8 cellular contexts compared by ENCODE assay signal in genomic region chr1:226690460-226690982, GRCh38. TPM values are rescaled to one million over a fixed set of nuclear protein-coding genes. Genes with fewer than 3 reads are reported as not detected.
A peak's percentile ranks its signal among the peaks of the same experiment; 100 is the strongest.
DNase-seq lines count a peak whose midpoint lies in the region; ATAC-seq and TF ChIP-seq lines count a peak whose summit lies in the region.

No MANE protein-coding gene starts in this region.

- peak; percentile 79 for DNase-seq in DMS79 treated with DMSO at 0.1 percent for 48 hours (lab: John Stamatoyannopoulos, UW)
- DNase-seq in Peyer's patch = no peak
- DNase-seq in coronary artery (ENCODE audit: low spot score) = no peak

- TF ChIP-seq POLR2A in Peyer's patch (IDR thresholded peaks at IDR 0.05) = no peak
- no peak for TF ChIP-seq POLR2A in GM18505 (IDR thresholded peaks at IDR 0.05; ENCODE audit: borderline replicate concordance, extremely low read depth, insufficient read depth, insufficient read length)

- no peak overlapping the region for H3K4me3 ChIP-seq in Peyer's patch
- H3K4me3 ChIP-seq in coronary artery = no peak overlapping the region
- no peak overlapping the region for H3K4me3 ChIP-seq in parathyroid adenoma (ENCODE audit: low read depth, low read length)

- H2AFZ ChIP-seq in parathyroid adenoma = no peak overlapping the region

- no peak overlapping the region for H3K4me2 ChIP-seq in parathyroid adenoma (ENCODE audit: low read length)

- ATAC-seq in GM19452 (IDR thresholded peaks at IDR 0.05; ENCODE audit: unreplicated experiment) = no peak
- no peak for ATAC-seq in HG03460 (IDR thresholded peaks at IDR 0.05; ENCODE audit: unreplicated experiment)
- no peak for ATAC-seq in GM18505 (IDR thresholded peaks at IDR 0.05; ENCODE audit: unreplicated experiment)
- no peak for ATAC-seq in HG03520 (IDR thresholded peaks at IDR 0.05; ENCODE audit: unreplicated experiment)

- H3K27ac ChIP-seq in Peyer's patch (peak overlapping the region in 3 of 4 donors; percentile 52 to 71 (median 64)), coronary artery (peak overlapping the region; percentile 46 to 53), parathyroid adenoma (peak overlapping the region; percentile 2)

- no peaks in the 10 kb centered on the region for H3K36me3 ChIP-seq in Peyer's patch
- no peaks in the 10 kb centered on the region for H3K36me3 ChIP-seq in parathyroid adenoma (ENCODE audit: control insufficient read depth, insufficient read depth, low read length)

- H3K79me2 ChIP-seq in parathyroid adenoma = no peaks in the 10 kb centered on the region

- H3K4me1 ChIP-seq in Peyer's patch = peaks cover 0 to 41% (median 11%) of the 10 kb centered on the region in 4 donors
- H3K4me1 ChIP-seq in parathyroid adenoma = no peaks in the 10 kb centered on the region

- no peak overlapping the region for H3K9ac ChIP-seq in parathyroid adenoma

- no peaks in the 10 kb centered on the region for H3K9me3 ChIP-seq in Peyer's patch
- H3K9me3 ChIP-seq in parathyroid adenoma (ENCODE audit: control insufficient read depth, low read length) = no peaks in the 10 kb centered on the region

- no peaks in the 10 kb centered on the region for H3K27me3 ChIP-seq in Peyer's patch
- no peaks in the 10 kb centered on the region for H3K27me3 ChIP-seq in parathyroid adenoma (ENCODE audit: control insufficient read depth, insufficient read depth, low read length)

- TF ChIP-seq CTCF in Peyer's patch (IDR thresholded peaks at IDR 0.05) = no peak
- TF ChIP-seq CTCF in coronary artery (IDR thresholded peaks at IDR 0.05) = no peak
- no peak for TF ChIP-seq CTCF in parathyroid adenoma (IDR thresholded peaks at IDR 0.05)

RNA-seq across cellular contexts. Expression of gene ITPKB, which starts 48.6 kb away (rescaled TPM):
- 10 to 100 TPM in 3 of 4 donors, 1 to 10 TPM in 1; 9.5 to 36.3 (median 23.0) TPM for total RNA-seq in Peyer's patch

Comparison
In these comparisons a context has a peak if more than half of its experiments do, and no peak if none do; other contexts are left out.
1. H3K27ac ChIP-seq: peak in every context shown above with its lines; median percentile 64 in Peyer's patch; 50 in coronary artery; 2 in parathyroid adenoma.